23 cellular contexts compared by ENCODE assay signal in genomic region chr1:247064309-247064708, GRCh38. TPM values are rescaled to one million over a fixed set of nuclear protein-coding genes. Genes with fewer than 3 reads are reported as not detected.
DNase-seq lines count a peak whose midpoint lies in the region; ATAC-seq and TF ChIP-seq lines count a peak whose summit lies in the region.
"Had no signal": no experiment of that assay in that cellular context is flagged by ENCODE, and none has a peak within 500 bp of the region (broad histone marks: within the 10 kb centered on the region; RNA-seq: fewer than 3 reads in every experiment).

No MANE protein-coding gene starts in this region.

- H3K9me3 Mint-ChIP-seq in activated T-cell treated with anti-CD3 and anti-CD28 coated beads, Interleukin-2, amount 50 U/mL, for 4 hours = peaks cover 38% of the 10 kb centered on the region

- H3K4me3 Mint-ChIP-seq in activated T-cell treated with anti-CD3 and anti-CD28 coated beads, Interleukin-2, amount 50 U/mL, for 4 hours = no peak overlapping the region
- H3K4me3 Mint-ChIP-seq: CD8-positive, alpha-beta T cell; GM23338; HFFc6 had no signal

- H3K9ac ChIP-seq in BLaER1 = no peak overlapping the region

- H3K4me2 ChIP-seq in BLaER1 = no peak overlapping the region
- H3K4me2 ChIP-seq: A549, GM23338 had no signal

- peaks cover 10% of the 10 kb centered on the region; the same call in 1 of the 2 replicates for H3K4me1 ChIP-seq in BLaER1
- H3K4me1 ChIP-seq: A549, BE2C, HAP-1 had no signal

- peaks cover 34% of the 10 kb centered on the region for H3K36me3 Mint-ChIP-seq in activated T-cell treated with anti-CD3 and anti-CD28 coated beads, Interleukin-2, amount 50 U/mL, for 4 hours (ENCODE audit: insufficient read depth)

- H3K27ac ChIP-seq in BLaER1 = no peak overlapping the region
- H3K27ac ChIP-seq in VCaP = peak overlapping the region; percentile 22; the same call in 1 of the 2 replicates
- H3K27ac ChIP-seq: A549, C4-2B had no signal

- peaks cover 89% of the 10 kb centered on the region for H3K36me3 ChIP-seq in BLaER1
- H3K36me3 ChIP-seq: BE2C, HAP-1 had no signal

- no peak for TF ChIP-seq CTCF in VCaP (conservative IDR thresholded peaks at IDR 0.05)

- no peaks in the 10 kb centered on the region; the same call in 1 of the 2 replicates for H3K27me3 ChIP-seq in BLaER1
- H3K27me3 ChIP-seq: BE2C had no signal

- no peaks in the 10 kb centered on the region for H3K27me3 Mint-ChIP-seq in activated T-cell treated with anti-CD3 and anti-CD28 coated beads, Interleukin-2, amount 50 U/mL, for 4 hours (ENCODE audit: low read depth)
- H3K27me3 Mint-ChIP-seq: CD4-positive, CD25-positive, alpha-beta regulatory T cell had no signal

- DNase-seq in dermis blood vessel endothelial cell (peak; percentile 18), kidney tubule cell (ENCODE audit: low spot score) (peak; percentile 81), KG1 (lab: John Stamatoyannopoulos, UW) (no peak)
- DNase-seq in stimulated activated naive CD4-positive, alpha-beta T cell (lab: John Stamatoyannopoulos, UW) = no peak
- no peak for DNase-seq in activated T-cell treated with anti-CD3 and anti-CD28 coated beads, Interleukin-2, amount 50 U/mL, for 4 hours
- DNase-seq: 8988T; ACHN; AML-193; BE2C; Caco-2; CD4-positive, CD25-positive, alpha-beta regulatory T cell; CD8-positive, alpha-beta T cell; DMS153; DND-41; HFFc6 had no signal

- H3K4me1 Mint-ChIP-seq in activated T-cell treated with anti-CD3 and anti-CD28 coated beads, Interleukin-2, amount 50 U/mL, for 4 hours (ENCODE audit: low read depth) = no peaks in the 10 kb centered on the region

- peak overlapping the region; percentile 5; the same call in 1 of the 2 replicates for H3K4me3 ChIP-seq in BLaER1
- H3K4me3 ChIP-seq: A549, GM12878, GM23338, HAP-1 had no signal

- peaks cover 100% of the 10 kb centered on the region for H3K9me3 ChIP-seq in BLaER1
- H3K9me3 ChIP-seq: BE2C had no signal

- no peak for ATAC-seq in GM19455 (IDR thresholded peaks at IDR 0.05; ENCODE audit: unreplicated experiment)
- no peak for ATAC-seq in activated T-cell treated with anti-CD3 and anti-CD28 coated beads, Interleukin-2, amount 50 U/mL, for 4 hours
- ATAC-seq: A549; CD8-positive, alpha-beta T cell; GM12878; GM23338 had no signal

- peaks cover 42% of the 10 kb centered on the region for H4K20me1 ChIP-seq in BLaER1

RNA-seq across cellular contexts. Expression of gene ZNF670, which starts 14.3 kb away (rescaled TPM):
- 7.0 and 10.4 TPM in 2 replicates for total RNA-seq in dermis blood vessel endothelial cell
- total RNA-seq in activated T-cell treated with anti-CD3 and anti-CD28 coated beads, Interleukin-2, amount 50 U/mL, for 4 hours = 1 to 10 TPM; 2.8 to 3.5 (median 2.8) TPM

RNA-seq across cellular contexts. Expression of gene ZNF669, which starts 39.8 kb away (rescaled TPM):
- total RNA-seq in dermis blood vessel endothelial cell = 11.9 and 19.4 TPM in 2 replicates
- total RNA-seq in activated T-cell treated with anti-CD3 and anti-CD28 coated beads, Interleukin-2, amount 50 U/mL, for 4 hours = 1 to 10 TPM; 8.2 to 9.9 (median 9.8) TPM

RNA-seq across cellular contexts. Expression of gene ZNF695, which starts 56.5 kb away (rescaled TPM):
- 2.7 and 2.9 TPM in 2 replicates for total RNA-seq in dermis blood vessel endothelial cell
- total RNA-seq in activated T-cell treated with anti-CD3 and anti-CD28 coated beads, Interleukin-2, amount 50 U/mL, for 4 hours = under 1 TPM; 0.14 to 0.48 (median 0.29) TPM
- total RNA-seq: CD4-positive, CD25-positive, alpha-beta regulatory T cell; CD8-positive, alpha-beta T cell had no signal

Comparison
In these comparisons a context has a peak if more than half of its experiments do, and no peak if none do; other contexts are left out.
1. DNase-seq: peak in dermis blood vessel endothelial cell (single experiment) and kidney tubule cell (single experiment); none in stimulated activated naive CD4-positive, alpha-beta T cell (0 of 6), activated T-cell treated with anti-CD3 and anti-CD28 coated beads, Interleukin-2, amount 50 U/mL, for 4 hours (single experiment) and KG1 (single experiment).